ENCODE assay signal across 2 cellular contexts in genomic region chr4:8171941-8172924, GRCh38.
TF ChIP-seq lines count a peak whose summit lies in the region.

No MANE protein-coding gene starts in this region.

TF ChIP-seq in H1, 55 proteins besides CTCF, POLR2A, EP300 and RAD21:
- no peak for TF ChIP-seq BACH1 (IDR thresholded peaks at IDR 0.05; ENCODE audit: low read length)
- no peak for TF ChIP-seq RBBP5 (IDR thresholded peaks at IDR 0.05; ENCODE audit: borderline replicate concordance, low read depth, low read length)
- TF ChIP-seq ZNF274 (IDR thresholded peaks at IDR 0.05; ENCODE audit: borderline replicate concordance, extremely low read depth, low read length), result no peak
- TF ChIP-seq PHF8 (conservative IDR thresholded peaks at IDR 0.05; ENCODE audit: low read depth, low read length), result no peak
- TF ChIP-seq CREB1 (IDR thresholded peaks at IDR 0.05), result no peak

TF ChIP-seq in WTC11, 78 proteins besides CTCF, POLR2A, EP300 and RAD21:
- no peak for TF ChIP-seq GABPB1 (CRISPR knock-in tag; IDR thresholded peaks at IDR 0.05)
- TF ChIP-seq TCF7 (CRISPR knock-in tag; IDR thresholded peaks at IDR 0.05; ENCODE audit: low read depth), result no peak
- no peak for TF ChIP-seq ZNF512 (CRISPR knock-in tag; IDR thresholded peaks at IDR 0.05; ENCODE audit: borderline replicate concordance)
- TF ChIP-seq ATF1 (CRISPR knock-in tag; IDR thresholded peaks at IDR 0.05), result no peak
- no peak for TF ChIP-seq ZNF232 (CRISPR knock-in tag; IDR thresholded peaks at IDR 0.05)
- TF ChIP-seq HMGA2 (CRISPR knock-in tag; IDR thresholded peaks at IDR 0.05), result no peak
- TF ChIP-seq IRF1 (CRISPR knock-in tag; IDR thresholded peaks at IDR 0.05), result no peak
- no peak for TF ChIP-seq NFATC4 (CRISPR knock-in tag; IDR thresholded peaks at IDR 0.05)
- TF ChIP-seq RELA (CRISPR knock-in tag; IDR thresholded peaks at IDR 0.05; ENCODE audit: borderline replicate concordance), result no peak
- TF ChIP-seq, protein P1, sequence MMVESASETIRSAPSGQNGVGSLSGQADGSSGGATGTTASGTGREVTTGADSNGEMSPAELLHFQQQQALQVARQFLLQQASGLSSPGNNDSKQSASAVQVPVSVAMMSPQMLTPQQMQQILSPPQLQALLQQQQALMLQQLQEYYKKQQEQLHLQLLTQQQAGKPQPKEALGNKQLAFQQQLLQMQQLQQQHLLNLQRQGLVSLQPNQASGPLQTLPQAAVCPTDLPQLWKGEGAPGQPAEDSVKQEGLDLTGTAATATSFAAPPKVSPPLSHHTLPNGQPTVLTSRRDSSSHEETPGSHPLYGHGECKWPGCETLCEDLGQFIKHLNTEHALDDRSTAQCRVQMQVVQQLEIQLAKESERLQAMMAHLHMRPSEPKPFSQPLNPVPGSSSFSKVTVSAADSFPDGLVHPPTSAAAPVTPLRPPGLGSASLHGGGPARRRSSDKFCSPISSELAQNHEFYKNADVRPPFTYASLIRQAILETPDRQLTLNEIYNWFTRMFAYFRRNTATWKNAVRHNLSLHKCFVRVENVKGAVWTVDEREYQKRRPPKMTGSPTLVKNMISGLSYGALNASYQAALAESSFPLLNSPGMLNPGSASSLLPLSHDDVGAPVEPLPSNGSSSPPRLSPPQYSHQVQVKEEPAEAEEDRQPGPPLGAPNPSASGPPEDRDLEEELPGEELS (CRISPR knock-in tag; IDR thresholded peaks at IDR 0.05), result no peak
- TF ChIP-seq FOXP1 (CRISPR knock-in tag; IDR thresholded peaks at IDR 0.05; ENCODE audit: borderline replicate concordance), result no peak
- TF ChIP-seq CDX4 (CRISPR knock-in tag; IDR thresholded peaks at IDR 0.05; ENCODE audit: borderline replicate concordance), result no peak
- no peak for TF ChIP-seq SMAD4 (CRISPR knock-in tag; IDR thresholded peaks at IDR 0.05)
- no peak for TF ChIP-seq ZNF671 (CRISPR knock-in tag; IDR thresholded peaks at IDR 0.05)
- TF ChIP-seq NR2C2 (CRISPR knock-in tag; IDR thresholded peaks at IDR 0.05), result no peak
- no peak for TF ChIP-seq CBFB (CRISPR knock-in tag; IDR thresholded peaks at IDR 0.05; ENCODE audit: low read depth)
- no peak for TF ChIP-seq ESRRA (CRISPR knock-in tag; IDR thresholded peaks at IDR 0.05; ENCODE audit: borderline replicate concordance)
